In genomic region chr2:54085069-54085468, GRCh38 we compare ENCODE assay signal across 14 cellular contexts.
"Had no signal": no experiment of that assay in that cellular context is flagged by ENCODE, and none has a peak within 500 bp of the region (broad histone marks: within the 10 kb centered on the region; RNA-seq: fewer than 3 reads in every experiment).

No MANE protein-coding gene starts in this region.

- H3K9me3 ChIP-seq: gastroesophageal sphincter, transverse colon had no signal

- H3K4me1 Mint-ChIP-seq: WTC11 had no signal

- H3K27me3 ChIP-seq: gastroesophageal sphincter, transverse colon had no signal

- H3K9me3 Mint-ChIP-seq: activated CD8-positive, alpha-beta T cell treated with anti-CD3 and anti-CD28 coated beads for 36 hours; activated T-cell treated with anti-CD3 and anti-CD28 coated beads, Interleukin-2, amount 50 U/mL, for 4 hours; natural killer cell treated with Interleukin-12 subunit alpha and Interleukin-12 subunit beta and Interleukin-15 and Interleukin-18, amount 100 ng/mL, for 72 hours; WTC11 had no signal

- DNase-seq: activated CD4-positive, alpha-beta T cell treated with anti-CD3 and anti-CD28 coated beads for 48 hours; activated CD8-positive, alpha-beta T cell treated with anti-CD3 and anti-CD28 coated beads for 36 hours; activated gamma-delta T cell; activated T-cell treated with anti-CD3 and anti-CD28 coated beads, Interleukin-2, amount 50 U/mL, for 4 hours; amniotic stem cell; left colon; mesenchymal stem cell; stimulated activated CD4-positive, alpha-beta T cell treated with anti-CD3 and anti-CD28 coated beads, Interleukin-4, amount 100 ng/mL, for 1 hour; stimulated activated naive CD4-positive, alpha-beta T cell treated with Interleukin-2 at 50 U/mL for 16 hours; transverse colon had no signal

- H3K27ac Mint-ChIP-seq: activated CD8-positive, alpha-beta T cell treated with anti-CD3 and anti-CD28 coated beads for 36 hours; activated naive CD8-positive, alpha-beta T cell; natural killer cell treated with Interleukin-12 subunit alpha and Interleukin-12 subunit beta and Interleukin-15 and Interleukin-18, amount 100 ng/mL, for 72 hours; WTC11 had no signal

- ATAC-seq: activated CD8-positive, alpha-beta T cell treated with anti-CD3 and anti-CD28 coated beads for 36 hours; activated T-cell treated with anti-CD3 and anti-CD28 coated beads, Interleukin-2, amount 50 U/mL, for 4 hours; gastroesophageal sphincter; left colon; natural killer cell treated with Interleukin-12 subunit alpha and Interleukin-12 subunit beta and Interleukin-15 and Interleukin-18, amount 100 ng/mL, for 72 hours; WTC11 had no signal

- H3K4me3 Mint-ChIP-seq: activated CD8-positive, alpha-beta T cell treated with anti-CD3 and anti-CD28 coated beads for 36 hours; activated naive CD8-positive, alpha-beta T cell; activated T-cell treated with anti-CD3 and anti-CD28 coated beads, Interleukin-2, amount 50 U/mL, for 4 hours; natural killer cell treated with Interleukin-12 subunit alpha and Interleukin-12 subunit beta and Interleukin-15 and Interleukin-18, amount 100 ng/mL, for 72 hours; WTC11 had no signal

- H3K4me1 ChIP-seq: transverse colon had no signal

- H3K36me3 ChIP-seq: gastroesophageal sphincter, transverse colon had no signal

- H3K4me3 ChIP-seq: gastroesophageal sphincter, transverse colon had no signal

- H3K36me3 Mint-ChIP-seq: natural killer cell treated with Interleukin-12 subunit alpha and Interleukin-12 subunit beta and Interleukin-15 and Interleukin-18, amount 100 ng/mL, for 72 hours; WTC11 had no signal

- H3K27ac ChIP-seq: gastroesophageal sphincter, transverse colon had no signal

- H3K27me3 Mint-ChIP-seq: activated CD8-positive, alpha-beta T cell treated with anti-CD3 and anti-CD28 coated beads for 36 hours; activated naive CD8-positive, alpha-beta T cell; natural killer cell treated with Interleukin-12 subunit alpha and Interleukin-12 subunit beta and Interleukin-15 and Interleukin-18, amount 100 ng/mL, for 72 hours had no signal
